33 cellular contexts compared by ENCODE assay signal in genomic region chr15:71585159-71585558, GRCh38.
DNase-seq lines count a peak whose midpoint lies in the region; ATAC-seq and TF ChIP-seq lines count a peak whose summit lies in the region.
"Had no signal": no experiment of that assay in that cellular context is flagged by ENCODE, and none has a peak within 500 bp of the region (broad histone marks: within the 10 kb centered on the region; RNA-seq: fewer than 3 reads in every experiment).

No MANE protein-coding gene starts in this region.

- H3K27ac Mint-ChIP-seq in endodermal cell = no peak overlapping the region
- H3K27ac Mint-ChIP-seq: B cell; CD14-positive monocyte; CD4-positive, alpha-beta memory T cell; CD4-positive, alpha-beta T cell; CD4-positive, CD25-positive, alpha-beta regulatory T cell; CD8-positive, alpha-beta memory T cell; CD8-positive, alpha-beta T cell had no signal

- no peaks in the 10 kb centered on the region for H3K27me3 ChIP-seq in endodermal cell (ENCODE audit: control insufficient read depth, insufficient read depth, low read length, poor library complexity, severe bottlenecking)
- H3K27me3 ChIP-seq: BE2C; BLaER1; BLaER1 treated with 17β-estradiol and CSF1 and Interleukin-3, amounts not matched to agents 10 nM and 100 nM had no signal

- no peak for TF ChIP-seq CTCF in HEK293 (tag by site-specific recombination; IDR thresholded peaks at IDR 0.05)
- no peak for TF ChIP-seq CTCF in endodermal cell (conservative IDR thresholded peaks at IDR 0.05)

- CTCF ChIA-PET in HEK293 (lab: Yijun Ruan, JAX) = interaction anchor here (0.7 to 2.0 kb wide), 2 partner anchors 10 to 701 kb away, joined by 6 to 10 read pairs; no protein-coding TSS in a partner anchor

- H3K4me1 ChIP-seq in HEK293 (ENCODE audit: control insufficient read depth, insufficient read depth, low read length) = no peaks in the 10 kb centered on the region
- H3K4me1 ChIP-seq in endodermal cell (ENCODE audit: control insufficient read depth, insufficient read depth, low read length) = no peaks in the 10 kb centered on the region
- H3K4me1 ChIP-seq: BE2C; BLaER1; BLaER1 treated with 17β-estradiol and CSF1 and Interleukin-3, amounts not matched to agents 10 nM and 100 nM; Caco-2 had no signal

- WGBS in endodermal cell (ENCODE audit: insufficient coverage in 1 of 2, insufficient read length in 1 of 2), 2 experiments = 0 to 46% methylated on average over 1 to 2 of the region's 2 CpGs

- H3K36me3 Mint-ChIP-seq in endodermal cell (ENCODE audit: low read depth) = peaks cover 2% of the 10 kb centered on the region
- H3K36me3 Mint-ChIP-seq: CD14-positive monocyte; CD4-positive, CD25-positive, alpha-beta regulatory T cell had no signal

- H3K36me3 ChIP-seq in HEK293 (ENCODE audit: control insufficient read depth in 2 of 2, insufficient read depth in 1 of 2, low read length in 2 of 2) = no peaks in the 10 kb centered on the region
- no peaks in the 10 kb centered on the region for H3K36me3 ChIP-seq in endodermal cell (ENCODE audit: control insufficient read depth, insufficient read depth, low read length)
- H3K36me3 ChIP-seq: BE2C; BLaER1; BLaER1 treated with 17β-estradiol and CSF1 and Interleukin-3, amounts not matched to agents 10 nM and 100 nM had no signal

- H3K9me3 ChIP-seq in HEK293 (ENCODE audit: control insufficient read depth, insufficient read depth, low read depth, low read length) = no peaks in the 10 kb centered on the region; the same call in none of the 2 replicates
- peaks cover 20% of the 10 kb centered on the region for H3K9me3 ChIP-seq in endodermal cell (ENCODE audit: control insufficient read depth, low read length)
- H3K9me3 ChIP-seq: A549, BE2C, Caco-2 had no signal

- H3K27me3 Mint-ChIP-seq in endodermal cell (ENCODE audit: insufficient read depth) = peaks cover 9% of the 10 kb centered on the region

- POLR2A ChIA-PET in HEK293 (lab: Yijun Ruan, JAX) = no interaction called here

- DNase-seq in amniotic epithelial cell (ENCODE audit: low read depth) (peak; percentile 12), endodermal cell (no peak), kidney tubule cell (ENCODE audit: low spot score) (no peak), SW480 (ENCODE audit: low spot score) (no peak)
- DNase-seq: 8988T; ACHN; AML-193; BE2C; C1 segment of cervical spinal cord; Caco-2; Calu3; CD4-positive, alpha-beta memory T cell; CD4-positive, alpha-beta T cell; CD4-positive, CD25-positive, alpha-beta regulatory T cell; CD8-positive, alpha-beta memory T cell; CD8-positive, alpha-beta T cell; COR-L47; DMS 273 treated with DMSO at 0.1 percent for 48 hours; DMS153; DMS53; DMS79; DMS79 treated with DMSO at 0.1 percent for 48 hours; DND-41; EL had no signal

- H3K4me1 Mint-ChIP-seq in endodermal cell = peaks cover 3% of the 10 kb centered on the region
- H3K4me1 Mint-ChIP-seq: B cell; CD14-positive monocyte; CD4-positive, alpha-beta memory T cell; CD4-positive, CD25-positive, alpha-beta regulatory T cell; CD8-positive, alpha-beta memory T cell had no signal

- H3K4me3 Mint-ChIP-seq in endodermal cell = no peak overlapping the region
- H3K4me3 Mint-ChIP-seq: B cell; CD14-positive monocyte; CD4-positive, alpha-beta memory T cell; CD4-positive, alpha-beta T cell; CD4-positive, CD25-positive, alpha-beta regulatory T cell; CD8-positive, alpha-beta memory T cell; CD8-positive, alpha-beta T cell had no signal

- no peak for ATAC-seq in HG03342 (IDR thresholded peaks at IDR 0.05; ENCODE audit: unreplicated experiment)
- ATAC-seq: A549; CD8-positive, alpha-beta T cell had no signal

- H3K9me3 Mint-ChIP-seq in endodermal cell = peaks cover 20% of the 10 kb centered on the region

- H3K9ac ChIP-seq in endodermal cell (ENCODE audit: extremely low read depth, low read length, poor library complexity, severe bottlenecking) = no peak overlapping the region
- H3K9ac ChIP-seq: BLaER1; BLaER1 treated with 17β-estradiol and CSF1 and Interleukin-3, amounts not matched to agents 10 nM and 100 nM had no signal

- no peak overlapping the region for H3K27ac ChIP-seq in HEK293 (ENCODE audit: extremely low read depth, low read depth, low read length)
- no peak overlapping the region for H3K27ac ChIP-seq in endodermal cell (ENCODE audit: low read depth, low read length)
- H3K27ac ChIP-seq: 22Rv1; A549; BLaER1; BLaER1 treated with 17β-estradiol and CSF1 and Interleukin-3, amounts not matched to agents 10 nM and 100 nM; C4-2B had no signal

- H3K4me3 ChIP-seq in HEK293 (ENCODE audit: low read depth, low read length) = no peak overlapping the region
- peak overlapping the region; percentile 23 for H3K4me3 ChIP-seq in endodermal cell (ENCODE audit: low read length)
- H3K4me3 ChIP-seq: A549; BLaER1; BLaER1 treated with 17β-estradiol and CSF1 and Interleukin-3, amounts not matched to agents 10 nM and 100 nM had no signal

TF ChIP-seq in HEK293, 187 proteins besides CTCF, POLR2A, EP300 and RAD21:
- TF ChIP-seq GLIS1 (tag by site-specific recombination; IDR thresholded peaks at IDR 0.05) (no peak), MYNN (tag by site-specific recombination; IDR thresholded peaks at IDR 0.05; ENCODE audit: borderline replicate concordance) (no peak), SETDB1 (IDR thresholded peaks at IDR 0.05; ENCODE audit: insufficient read length, low read length) (peak; percentile 93), ZNF600 (tag by site-specific recombination; IDR thresholded peaks at IDR 0.05) (no peak), OVOL3 (tag by site-specific recombination; IDR thresholded peaks at IDR 0.05) (no peak), ZNF140 (tag by site-specific recombination; IDR thresholded peaks at IDR 0.05) (no peak), KLF7 (tag by site-specific recombination; IDR thresholded peaks at IDR 0.05; ENCODE audit: borderline replicate concordance) (no peak), ZBTB1 (tag by site-specific recombination; IDR thresholded peaks at IDR 0.05) (no peak), ZNF549 (tag by site-specific recombination; IDR thresholded peaks at IDR 0.05) (0 out of 2 replicates have a peak, but pooled peaks have one; percentile 14)
- TF ChIP-seq, protein P1, sequence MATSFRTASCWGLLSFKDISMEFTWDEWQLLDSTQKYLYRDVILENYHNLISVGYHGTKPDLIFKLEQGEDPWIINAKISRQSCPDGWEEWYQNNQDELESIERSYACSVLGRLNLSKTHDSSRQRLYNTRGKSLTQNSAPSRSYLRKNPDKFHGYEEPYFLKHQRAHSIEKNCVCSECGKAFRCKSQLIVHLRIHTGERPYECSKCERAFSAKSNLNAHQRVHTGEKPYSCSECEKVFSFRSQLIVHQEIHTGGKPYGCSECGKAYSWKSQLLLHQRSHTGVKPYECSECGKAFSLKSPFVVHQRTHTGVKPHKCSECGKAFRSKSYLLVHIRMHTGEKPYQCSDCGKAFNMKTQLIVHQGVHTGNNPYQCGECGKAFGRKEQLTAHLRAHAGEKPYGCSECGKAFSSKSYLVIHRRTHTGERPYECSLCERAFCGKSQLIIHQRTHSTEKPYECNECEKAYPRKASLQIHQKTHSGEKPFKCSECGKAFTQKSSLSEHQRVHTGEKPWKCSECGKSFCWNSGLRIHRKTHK (tag by site-specific recombination; IDR thresholded peaks at IDR 0.05) = no peak
- TF ChIP-seq, protein P2, sequence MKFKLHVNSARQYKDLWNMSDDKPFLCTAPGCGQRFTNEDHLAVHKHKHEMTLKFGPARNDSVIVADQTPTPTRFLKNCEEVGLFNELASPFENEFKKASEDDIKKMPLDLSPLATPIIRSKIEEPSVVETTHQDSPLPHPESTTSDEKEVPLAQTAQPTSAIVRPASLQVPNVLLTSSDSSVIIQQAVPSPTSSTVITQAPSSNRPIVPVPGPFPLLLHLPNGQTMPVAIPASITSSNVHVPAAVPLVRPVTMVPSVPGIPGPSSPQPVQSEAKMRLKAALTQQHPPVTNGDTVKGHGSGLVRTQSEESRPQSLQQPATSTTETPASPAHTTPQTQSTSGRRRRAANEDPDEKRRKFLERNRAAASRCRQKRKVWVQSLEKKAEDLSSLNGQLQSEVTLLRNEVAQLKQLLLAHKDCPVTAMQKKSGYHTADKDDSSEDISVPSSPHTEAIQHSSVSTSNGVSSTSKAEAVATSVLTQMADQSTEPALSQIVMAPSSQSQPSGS (tag by site-specific recombination; IDR thresholded peaks at IDR 0.05; ENCODE audit: low read depth) = no peak
